In the genomic region with DNA sequence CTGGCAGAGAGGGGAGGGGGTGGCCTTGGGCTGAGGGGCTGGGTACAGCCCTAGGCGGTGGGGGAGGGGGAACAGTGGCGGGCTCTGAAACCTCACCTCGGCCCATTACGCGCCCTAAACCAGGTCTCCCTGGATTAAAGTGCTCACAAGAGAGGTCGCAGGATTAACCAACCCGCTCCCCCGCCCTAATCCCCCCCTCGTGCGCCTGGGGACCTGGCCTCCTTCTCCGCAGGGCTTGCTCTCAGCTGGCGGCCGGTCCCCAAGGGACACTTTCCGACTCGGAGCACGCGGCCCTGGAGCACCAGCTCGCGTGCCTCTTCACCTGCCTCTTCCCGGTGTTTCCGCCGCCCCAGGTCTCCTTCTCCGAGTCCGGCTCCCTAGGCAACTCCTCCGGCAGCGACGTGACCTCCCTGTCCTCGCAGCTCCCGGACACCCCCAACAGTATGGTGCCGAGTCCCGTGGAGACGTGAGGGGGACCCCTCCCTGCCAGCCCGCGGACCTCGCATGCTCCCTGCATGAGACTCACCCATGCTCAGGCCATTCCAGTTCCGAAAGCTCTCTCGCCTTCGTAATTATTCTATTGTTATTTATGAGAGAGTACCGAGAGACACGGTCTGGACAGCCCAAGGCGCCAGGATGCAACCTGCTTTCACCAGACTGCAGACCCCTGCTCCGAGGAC, we compare ENCODE assay signal across 2 cellular contexts.
TF ChIP-seq lines count a peak whose summit lies in the region.

No MANE protein-coding gene starts in this region.

TF ChIP-seq in HEK293, 187 proteins besides CTCF, POLR2A, EP300 and RAD21:
- TF ChIP-seq, protein P1, sequence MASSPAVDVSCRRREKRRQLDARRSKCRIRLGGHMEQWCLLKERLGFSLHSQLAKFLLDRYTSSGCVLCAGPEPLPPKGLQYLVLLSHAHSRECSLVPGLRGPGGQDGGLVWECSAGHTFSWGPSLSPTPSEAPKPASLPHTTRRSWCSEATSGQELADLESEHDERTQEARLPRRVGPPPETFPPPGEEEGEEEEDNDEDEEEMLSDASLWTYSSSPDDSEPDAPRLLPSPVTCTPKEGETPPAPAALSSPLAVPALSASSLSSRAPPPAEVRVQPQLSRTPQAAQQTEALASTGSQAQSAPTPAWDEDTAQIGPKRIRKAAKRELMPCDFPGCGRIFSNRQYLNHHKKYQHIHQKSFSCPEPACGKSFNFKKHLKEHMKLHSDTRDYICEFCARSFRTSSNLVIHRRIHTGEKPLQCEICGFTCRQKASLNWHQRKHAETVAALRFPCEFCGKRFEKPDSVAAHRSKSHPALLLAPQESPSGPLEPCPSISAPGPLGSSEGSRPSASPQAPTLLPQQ (tag by site-specific recombination; IDR thresholded peaks at IDR 0.05), result no peak
- TF ChIP-seq ZNF202 (tag by site-specific recombination; IDR thresholded peaks at IDR 0.05; ENCODE audit: borderline replicate concordance), result peak; percentile 69; the same call in 1 of the 2 replicates

TF ChIP-seq in GM12878, 131 proteins besides CTCF, POLR2A, EP300 and RAD21 (continued from another document):
- TF ChIP-seq, protein P2, sequence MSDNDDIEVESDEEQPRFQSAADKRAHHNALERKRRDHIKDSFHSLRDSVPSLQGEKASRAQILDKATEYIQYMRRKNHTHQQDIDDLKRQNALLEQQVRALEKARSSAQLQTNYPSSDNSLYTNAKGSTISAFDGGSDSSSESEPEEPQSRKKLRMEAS (IDR thresholded peaks at IDR 0.05; ENCODE audit: low read depth, low read length), result no peak
- TF ChIP-seq, protein P3, sequence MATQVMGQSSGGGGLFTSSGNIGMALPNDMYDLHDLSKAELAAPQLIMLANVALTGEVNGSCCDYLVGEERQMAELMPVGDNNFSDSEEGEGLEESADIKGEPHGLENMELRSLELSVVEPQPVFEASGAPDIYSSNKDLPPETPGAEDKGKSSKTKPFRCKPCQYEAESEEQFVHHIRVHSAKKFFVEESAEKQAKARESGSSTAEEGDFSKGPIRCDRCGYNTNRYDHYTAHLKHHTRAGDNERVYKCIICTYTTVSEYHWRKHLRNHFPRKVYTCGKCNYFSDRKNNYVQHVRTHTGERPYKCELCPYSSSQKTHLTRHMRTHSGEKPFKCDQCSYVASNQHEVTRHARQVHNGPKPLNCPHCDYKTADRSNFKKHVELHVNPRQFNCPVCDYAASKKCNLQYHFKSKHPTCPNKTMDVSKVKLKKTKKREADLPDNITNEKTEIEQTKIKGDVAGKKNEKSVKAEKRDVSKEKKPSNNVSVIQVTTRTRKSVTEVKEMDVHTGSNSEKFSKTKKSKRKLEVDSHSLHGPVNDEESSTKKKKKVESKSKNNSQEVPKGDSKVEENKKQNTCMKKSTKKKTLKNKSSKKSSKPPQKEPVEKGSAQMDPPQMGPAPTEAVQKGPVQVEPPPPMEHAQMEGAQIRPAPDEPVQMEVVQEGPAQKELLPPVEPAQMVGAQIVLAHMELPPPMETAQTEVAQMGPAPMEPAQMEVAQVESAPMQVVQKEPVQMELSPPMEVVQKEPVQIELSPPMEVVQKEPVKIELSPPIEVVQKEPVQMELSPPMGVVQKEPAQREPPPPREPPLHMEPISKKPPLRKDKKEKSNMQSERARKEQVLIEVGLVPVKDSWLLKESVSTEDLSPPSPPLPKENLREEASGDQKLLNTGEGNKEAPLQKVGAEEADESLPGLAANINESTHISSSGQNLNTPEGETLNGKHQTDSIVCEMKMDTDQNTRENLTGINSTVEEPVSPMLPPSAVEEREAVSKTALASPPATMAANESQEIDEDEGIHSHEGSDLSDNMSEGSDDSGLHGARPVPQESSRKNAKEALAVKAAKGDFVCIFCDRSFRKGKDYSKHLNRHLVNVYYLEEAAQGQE (IDR thresholded peaks at IDR 0.05; ENCODE audit: low read depth, low read length), result no peak
- no peak for TF ChIP-seq JUND (IDR thresholded peaks at IDR 0.05; ENCODE audit: low read depth, low read length)
- TF ChIP-seq RB1 (IDR thresholded peaks at IDR 0.05; ENCODE audit: borderline replicate concordance), result no peak
- no peak for TF ChIP-seq HDAC2 (IDR thresholded peaks at IDR 0.05)
